In the genomic region with DNA sequence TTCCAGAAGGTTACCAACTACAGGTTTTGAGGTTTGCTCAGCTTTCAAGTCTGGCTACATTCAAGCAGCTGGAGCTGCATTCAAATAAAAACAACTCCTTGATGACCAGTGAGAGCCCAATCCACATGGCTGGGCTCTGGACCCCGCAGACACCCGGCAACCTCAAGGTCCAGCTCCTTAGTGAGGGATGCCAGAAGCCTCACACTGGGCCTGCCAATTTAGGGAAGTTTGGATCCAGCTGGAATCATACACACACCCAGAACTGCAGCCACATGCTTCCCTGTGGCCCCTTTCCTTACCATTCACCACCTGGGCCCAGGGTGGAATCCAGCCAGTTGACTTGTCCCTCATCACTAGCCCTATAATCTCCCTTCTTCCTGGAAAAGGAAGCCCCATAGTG, we compare ENCODE assay signal across 29 cellular contexts.
"Had no signal": no experiment of that assay in that cellular context is flagged by ENCODE, and none has a peak within 500 bp of the region (broad histone marks: within the 10 kb centered on the region; RNA-seq: fewer than 3 reads in every experiment).

No MANE protein-coding gene starts in this region.

- ATAC-seq: activated CD4-positive, alpha-beta T cell treated with anti-CD3 and anti-CD28 coated beads for 36 hours; activated CD8-positive, alpha-beta memory T cell treated with anti-CD3 and anti-CD28 coated beads, Interleukin-2, amount 10 ng/mL, durations not matched to agents 7 days and 5 days; activated CD8-positive, alpha-beta T cell treated with anti-CD3 and anti-CD28 coated beads, Interleukin-2, amount 10 ng/mL, durations not matched to agents 7 days and 5 days; activated naive CD8-positive, alpha-beta T cell treated with anti-CD3 and anti-CD28 coated beads, Interleukin-2, amount 50 U/mL, for 24 hours; body of pancreas; esophagus mucosa; foreskin keratinocyte; gastrocnemius medialis; heart left ventricle had no signal

- H3K36me3 ChIP-seq: adrenal gland, cardiac muscle cell, gastrocnemius medialis, heart left ventricle had no signal

- H3K27me3 ChIP-seq: body of pancreas, cardiac muscle cell, dorsolateral prefrontal cortex, gastrocnemius medialis, heart left ventricle had no signal

- H3K4me3 ChIP-seq: adrenal gland, body of pancreas, cardiac muscle cell, coronary artery, dorsolateral prefrontal cortex, gastrocnemius medialis, heart left ventricle had no signal

- H3K27ac ChIP-seq: adrenal gland, body of pancreas, cardiac muscle cell, coronary artery, dorsolateral prefrontal cortex, foreskin keratinocyte, gastrocnemius medialis, heart left ventricle had no signal

- H3K4me1 ChIP-seq: adrenal gland, body of pancreas, foreskin keratinocyte, gastrocnemius medialis had no signal

- H3K9me3 ChIP-seq: adrenal gland, body of pancreas, gastrocnemius medialis, heart left ventricle had no signal

- DNase-seq: activated CD4-positive, alpha-beta memory T cell treated with anti-CD3 and anti-CD28 coated beads for 36 hours; activated CD4-positive, alpha-beta T cell treated with anti-CD3 and anti-CD28 coated beads for 36 hours; activated CD4-positive, alpha-beta T cell treated with anti-CD3 and anti-CD28 coated beads, Interleukin-2, amount 10 ng/mL, durations not matched to agents 24 days and 14 days; activated CD4-positive, CD25-positive, alpha-beta regulatory T cell; activated CD4-positive, CD25-positive, alpha-beta regulatory T cell treated with anti-CD3 and anti-CD28 coated beads, Interleukin-2, amount 50 U/mL, for 72 hours; activated CD8-positive, alpha-beta memory T cell treated with anti-CD3 and anti-CD28 coated beads, Interleukin-2, amount 10 ng/mL, durations not matched to agents 7 days and 5 days; activated CD8-positive, alpha-beta memory T cell treated with anti-CD3 and anti-CD28 coated beads, Interleukin-2, amount 50 U/mL, for 4 hours; activated CD8-positive, alpha-beta T cell treated with anti-CD3 and anti-CD28 coated beads, Interleukin-2, amount 10 ng/mL, durations not matched to agents 7 days and 5 days; activated effector memory CD4-positive, alpha-beta T cell treated with anti-CD3 and anti-CD28 coated beads, Interleukin-2, amount 50 U/mL, for 16 hours; activated naive CD4-positive, alpha-beta T cell treated with anti-CD3 and anti-CD28 coated beads for 36 hours; activated naive CD8-positive, alpha-beta T cell treated with anti-CD3 and anti-CD28 coated beads for 36 hours; activated naive CD8-positive, alpha-beta T cell treated with anti-CD3 and anti-CD28 coated beads, Interleukin-2, amount 50 U/mL, for 24 hours; activated T-cell treated with anti-CD3 and anti-CD28 coated beads, Interleukin-2, amount 50 U/mL, for 1 hour; activated T-cell treated with anti-CD3 and anti-CD28 coated beads, Interleukin-2, amount 50 U/mL, for 48 hours; adrenal gland; amygdala; aorta; body of pancreas; dorsolateral prefrontal cortex; effector memory CD4-positive, alpha-beta T cell; endodermal cell; foreskin keratinocyte; gastrocnemius medialis; glutamatergic neuron; T-helper 2 cell had no signal
